1 cellular context compared by ENCODE assay signal in the genomic region with DNA sequence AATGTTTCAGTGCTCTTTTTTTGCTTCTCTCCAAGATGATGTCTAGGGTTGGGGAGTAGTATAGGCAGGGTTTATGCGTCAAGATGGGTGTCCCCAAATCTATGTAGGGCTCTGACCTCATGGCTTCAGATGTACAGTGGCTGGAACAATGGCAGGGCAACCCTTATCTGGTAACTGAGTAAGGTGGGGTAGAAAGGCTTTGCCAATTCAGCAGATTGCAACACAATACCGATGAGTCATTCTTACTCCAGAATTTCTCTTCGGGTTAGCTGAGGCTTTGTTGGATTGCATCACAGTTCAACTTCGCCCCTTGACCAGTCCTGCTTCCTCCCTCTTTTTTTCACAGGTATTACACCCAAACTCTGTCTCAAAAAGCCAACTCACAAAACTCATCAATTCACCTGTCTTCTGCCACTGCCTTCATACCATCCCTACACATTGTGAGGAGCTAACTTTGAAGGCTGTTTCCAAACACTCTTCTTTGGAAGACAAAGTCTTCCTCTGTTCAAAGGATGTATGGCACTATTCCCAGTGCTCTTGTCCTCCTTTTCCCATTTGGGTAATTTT.
A peak's percentile ranks its signal among the peaks of the same experiment; 100 is the strongest.
TF ChIP-seq lines count a peak whose summit lies in the region.

No MANE protein-coding gene starts in this region.

TF ChIP-seq in HCT116, 20 proteins besides CTCF, POLR2A, EP300 and RAD21 (continued from another document):
- TF ChIP-seq SRF (IDR thresholded peaks at IDR 0.05; ENCODE audit: low read depth) (peak; percentile 71), FOSL1 (IDR thresholded peaks at IDR 0.05; ENCODE audit: low read depth) (peak; percentile 92), YY1 (IDR thresholded peaks at IDR 0.05; ENCODE audit: extremely low read depth, insufficient replicate concordance, low read depth, low read length) (peak; percentile 23), CEBPB (IDR thresholded peaks at IDR 0.05; ENCODE audit: low read depth) (peak; percentile 100), EGR1 (IDR thresholded peaks at IDR 0.05; ENCODE audit: low read depth) (0 out of 2 replicates have a peak, but pooled peaks have one; percentile 2), ELF1 (IDR thresholded peaks at IDR 0.05; ENCODE audit: borderline replicate concordance, low read depth) (no peak), TCF7L2 (IDR thresholded peaks at IDR 0.05; ENCODE audit: borderline replicate concordance, extremely low read depth, insufficient read depth, insufficient read length) (no peak), EZH2 (IDR thresholded peaks at IDR 0.05) (no peak), SIN3A (IDR thresholded peaks at IDR 0.05; ENCODE audit: low read depth) (no peak)
- TF ChIP-seq, protein P1, sequence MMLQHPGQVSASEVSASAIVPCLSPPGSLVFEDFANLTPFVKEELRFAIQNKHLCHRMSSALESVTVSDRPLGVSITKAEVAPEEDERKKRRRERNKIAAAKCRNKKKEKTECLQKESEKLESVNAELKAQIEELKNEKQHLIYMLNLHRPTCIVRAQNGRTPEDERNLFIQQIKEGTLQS (IDR thresholded peaks at IDR 0.05), result peak; percentile 93
- TF ChIP-seq, protein P2, sequence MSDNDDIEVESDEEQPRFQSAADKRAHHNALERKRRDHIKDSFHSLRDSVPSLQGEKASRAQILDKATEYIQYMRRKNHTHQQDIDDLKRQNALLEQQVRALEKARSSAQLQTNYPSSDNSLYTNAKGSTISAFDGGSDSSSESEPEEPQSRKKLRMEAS (IDR thresholded peaks at IDR 0.05), result peak; percentile 68
